In genomic region chr19:47446534-47447469, GRCh38 we compare ENCODE assay signal across 2 cellular contexts.
A peak's percentile ranks its signal among the peaks of the same experiment; 100 is the strongest.
TF ChIP-seq lines count a peak whose summit lies in the region.

No MANE protein-coding gene starts in this region.

TF ChIP-seq in HCT116, 20 proteins besides CTCF, POLR2A, EP300 and RAD21:
- TF ChIP-seq ELF1 (IDR thresholded peaks at IDR 0.05; ENCODE audit: borderline replicate concordance, low read depth) (no peak), ATF3 (IDR thresholded peaks at IDR 0.05) (no peak), EGR1 (IDR thresholded peaks at IDR 0.05; ENCODE audit: low read depth) (no peak), SIN3A (IDR thresholded peaks at IDR 0.05; ENCODE audit: low read depth) (no peak), REST (IDR thresholded peaks at IDR 0.05; ENCODE audit: low read depth) (no peak), FOSL1 (IDR thresholded peaks at IDR 0.05; ENCODE audit: low read depth) (no peak), YY1 (IDR thresholded peaks at IDR 0.05; ENCODE audit: extremely low read depth, insufficient replicate concordance, low read depth, low read length) (no peak), EZH2 (IDR thresholded peaks at IDR 0.05) (no peak), ZFX (IDR thresholded peaks at IDR 0.05) (no peak), CBX3 (IDR thresholded peaks at IDR 0.05; ENCODE audit: low read depth) (no peak), EZH2phosphoT487 (IDR thresholded peaks at IDR 0.05; ENCODE audit: borderline replicate concordance) (no peak), ZBTB33 (IDR thresholded peaks at IDR 0.05; ENCODE audit: extremely low read depth, insufficient replicate concordance, low read length) (no peak), TCF7L2 (IDR thresholded peaks at IDR 0.05; ENCODE audit: borderline replicate concordance, extremely low read depth, insufficient read depth, insufficient read length) (no peak), ZNF274 (IDR thresholded peaks at IDR 0.05; ENCODE audit: low read depth, low read length) (no peak), CEBPB (IDR thresholded peaks at IDR 0.05; ENCODE audit: low read depth) (no peak), POLR2AphosphoS5 (IDR thresholded peaks at IDR 0.05; ENCODE audit: low read depth, low read length) (no peak)

TF ChIP-seq in H1, 55 proteins besides CTCF, POLR2A, EP300 and RAD21:
- no peak for TF ChIP-seq CEBPB (IDR thresholded peaks at IDR 0.05; ENCODE audit: low read depth, low read length)
- TF ChIP-seq JUN (IDR thresholded peaks at IDR 0.05; ENCODE audit: low read depth, low read length), result no peak
- TF ChIP-seq HDAC2 (IDR thresholded peaks at IDR 0.05; ENCODE audit: borderline replicate concordance in 1 of 2, low read depth in 2 of 2, low read length in 2 of 2), result no peak
- TF ChIP-seq RFX5 (IDR thresholded peaks at IDR 0.05; ENCODE audit: borderline replicate concordance, low read depth, low read length), result no peak
- no peak for TF ChIP-seq MAFK (IDR thresholded peaks at IDR 0.05; ENCODE audit: low read depth, low read length)
- TF ChIP-seq CTBP2 (IDR thresholded peaks at IDR 0.05; ENCODE audit: borderline replicate concordance, insufficient read depth, insufficient read length, low read length), result no peak
- TF ChIP-seq CBX5 (IDR thresholded peaks at IDR 0.05; ENCODE audit: low read depth, low read length), result no peak
- peak; percentile 30; the same call in 1 of the 2 replicates for TF ChIP-seq TAF1 (IDR thresholded peaks at IDR 0.05; ENCODE audit: low read depth, low read length)
- no peak for TF ChIP-seq PHF8 (conservative IDR thresholded peaks at IDR 0.05; ENCODE audit: low read depth, low read length)
- no peak for TF ChIP-seq KDM4A (IDR thresholded peaks at IDR 0.05; ENCODE audit: low read depth, low read length, severe bottlenecking)
- TF ChIP-seq POLR2AphosphoS5 (IDR thresholded peaks at IDR 0.05; ENCODE audit: low read depth, low read length), result peak; percentile 26; the same call in 1 of the 2 replicates
- TF ChIP-seq ASH2L (IDR thresholded peaks at IDR 0.05; ENCODE audit: low read length), result no peak
- peak; percentile 38; the same call in 1 of the 2 replicates for TF ChIP-seq TEAD4 (IDR thresholded peaks at IDR 0.05; ENCODE audit: low read depth, low read length)
- peak; percentile 21; the same call in 1 of the 2 replicates for TF ChIP-seq KDM1A (IDR thresholded peaks at IDR 0.05; ENCODE audit: borderline replicate concordance, low read length)
- TF ChIP-seq BACH1 (IDR thresholded peaks at IDR 0.05; ENCODE audit: low read length), result no peak
- TF ChIP-seq SP1 (IDR thresholded peaks at IDR 0.05; ENCODE audit: low read depth, low read length), result peak; percentile 90
- TF ChIP-seq SUZ12 (IDR thresholded peaks at IDR 0.05; ENCODE audit: low read length), result no peak
- TF ChIP-seq CHD1 (IDR thresholded peaks at IDR 0.05; ENCODE audit: low read depth, low read length), result no peak
- no peak for TF ChIP-seq E2F6 (IDR thresholded peaks at IDR 0.05)
- no peak for TF ChIP-seq POU5F1 (IDR thresholded peaks at IDR 0.05; ENCODE audit: low read depth, low read length)
- no peak for TF ChIP-seq ATF2 (IDR thresholded peaks at IDR 0.05; ENCODE audit: low read length)
